In genomic region chr7:106064329-106064728, GRCh38 we compare ENCODE assay signal across 10 cellular contexts. TPM values are rescaled to one million over a fixed set of nuclear protein-coding genes. Genes with fewer than 3 reads are reported as not detected.
A peak's percentile ranks its signal among the peaks of the same experiment; 100 is the strongest.
DNase-seq lines count a peak whose midpoint lies in the region; ATAC-seq and TF ChIP-seq lines count a peak whose summit lies in the region.
"Had no signal": no experiment of that assay in that cellular context is flagged by ENCODE, and none has a peak within 500 bp of the region (broad histone marks: within the 10 kb centered on the region; RNA-seq: fewer than 3 reads in every experiment).

No MANE protein-coding gene starts in this region.

- H3K79me2 ChIP-seq in GM23338 (replicated peaks; ENCODE audit: insufficient read depth), result no peaks in the 10 kb centered on the region
- no peaks in the 10 kb centered on the region for H3K79me2 ChIP-seq in OCI-LY7 (ENCODE audit: insufficient read depth, low read depth, low read length)
- H3K79me2 ChIP-seq in hepatocyte, result no peaks in the 10 kb centered on the region

- intact Hi-C loops in OCI-LY7 (cut with micrococcal nuclease; ENCODE audit: unreplicated experiment), result no loop called here

- POLR2A ChIA-PET in OCI-LY7 (lab: Charles Lee), result interaction anchor here (0.5 to 10.0 kb wide), 7 partner anchors 8 to 90 kb away, joined by 3 to 308 read pairs (median 6); no protein-coding TSS in a partner anchor

- CTCF ChIA-PET in OCI-LY7 (lab: Charles Lee; ENCODE audit: unreplicated experiment), result interaction anchor here (1.0 to 1.5 kb wide), 2 partner anchors 49 to 90 kb away, joined by 3 read pairs; no protein-coding TSS in a partner anchor

- H4K20me1 ChIP-seq in GM23338 (replicated peaks; ENCODE audit: insufficient read depth), result no peaks in the 10 kb centered on the region
- H4K20me1 ChIP-seq in OCI-LY7 (ENCODE audit: insufficient read depth, low read length), result no peaks in the 10 kb centered on the region
- no peaks in the 10 kb centered on the region for H4K20me1 ChIP-seq in hepatocyte (ENCODE audit: insufficient read depth, poor library complexity, severe bottlenecking)

- TF ChIP-seq CTCF in GM23338 (conservative IDR thresholded peaks at IDR 0.05; ENCODE audit: low read depth in 2 of 2) (no peak), OCI-LY7 (conservative IDR thresholded peaks at IDR 0.05; ENCODE audit: low read length) (peak; percentile 34), hepatocyte (IDR thresholded peaks at IDR 0.05; ENCODE audit: poor library complexity) (no peak), mesothelial cell of epicardium (IDR thresholded peaks at IDR 0.05; ENCODE audit: unreplicated experiment) (no peak)

- no peak overlapping the region for H3K4me2 ChIP-seq in GM23338
- peak overlapping the region; percentile 80 for H3K4me2 ChIP-seq in OCI-LY7 (ENCODE audit: low read length)
- H3K4me2 ChIP-seq in hepatocyte, result no peak overlapping the region

- no peak for DNase-seq in GM23338 (ENCODE audit: low spot score)
- peak; percentile 75 for DNase-seq in OCI-LY7 (ENCODE audit: low spot score)
- no peak for DNase-seq in hepatocyte (ENCODE audit: low spot score)
- DNase-seq in mesothelial cell of epicardium (ENCODE audit: low spot score in 2 of 2, unreplicated experiment in 2 of 2), result no peak
- no peak for DNase-seq in NCI-H2196 treated with DMSO at 0.1 percent for 48 hours (lab: John Stamatoyannopoulos, UW; ENCODE audit: unreplicated experiment)
- no peak for DNase-seq in T-helper 17 cell
- DNase-seq: T-helper 2 cell had no signal

- H3K9me3 Mint-ChIP-seq in GM23338 (peaks cover 9% of the 10 kb centered on the region), mesothelial cell of epicardium (peaks cover 5% of the 10 kb centered on the region)
- no peaks in the 10 kb centered on the region for H3K9me3 Mint-ChIP-seq in stimulated activated memory B cell treated with anti-CD40 and anti-IgM and Interleukin-4, amounts not matched to agents 10 μg/mL and 1 μg/mL and 100 μg/mL, for 72 hours
- H3K9me3 Mint-ChIP-seq: activated naive CD4-positive, alpha-beta T cell treated with anti-CD3 and anti-CD28 coated beads, Interleukin-2, amount 50 U/mL, for 24 hours had no signal

- no peak overlapping the region for H3K4me3 Mint-ChIP-seq in GM23338
- H3K4me3 Mint-ChIP-seq in stimulated activated memory B cell treated with anti-CD40 and anti-IgM and Interleukin-4, amounts not matched to agents 10 μg/mL and 1 μg/mL and 100 μg/mL, for 72 hours, result no peak overlapping the region
- H3K4me3 Mint-ChIP-seq in mesothelial cell of epicardium, result no peak overlapping the region
- no peak overlapping the region for H3K4me3 Mint-ChIP-seq in T-helper 17 cell
- H3K4me3 Mint-ChIP-seq: activated naive CD4-positive, alpha-beta T cell treated with anti-CD3 and anti-CD28 coated beads, Interleukin-2, amount 50 U/mL, for 24 hours had no signal

- H3K36me3 ChIP-seq in GM23338 (ENCODE audit: insufficient read depth), result no peaks in the 10 kb centered on the region
- H3K36me3 ChIP-seq in OCI-LY7 (ENCODE audit: insufficient read depth, low read length), result peaks cover 6% of the 10 kb centered on the region; the same call in 1 of the 2 replicates
- H3K36me3 ChIP-seq in hepatocyte (replicated peaks; ENCODE audit: insufficient read depth, low read depth), result no peaks in the 10 kb centered on the region

- 85% methylated on average over 9 of the region's 9 CpGs for WGBS in hepatocyte (ENCODE audit: low lambda C conversion rate, missing lambda C conversion rate)

- H2AFZ ChIP-seq in GM23338 (peak overlapping the region; percentile 91), OCI-LY7 (ENCODE audit: low read length) (peak overlapping the region; percentile 50; the same call in 1 of the 2 replicates), hepatocyte (no peak overlapping the region)

- H3K27me3 Mint-ChIP-seq in GM23338 (ENCODE audit: insufficient read depth, low read depth, poor library complexity) (peaks cover 2% of the 10 kb centered on the region), mesothelial cell of epicardium (ENCODE audit: low read depth) (no peaks in the 10 kb centered on the region), T-helper 17 cell (no peaks in the 10 kb centered on the region)
- no peaks in the 10 kb centered on the region for H3K27me3 Mint-ChIP-seq in stimulated activated memory B cell treated with anti-CD40 and anti-IgM and Interleukin-4, amounts not matched to agents 10 μg/mL and 1 μg/mL and 100 μg/mL, for 72 hours
- H3K27me3 Mint-ChIP-seq: activated naive CD4-positive, alpha-beta T cell treated with anti-CD3 and anti-CD28 coated beads, Interleukin-2, amount 50 U/mL, for 24 hours had no signal

- no peaks in the 10 kb centered on the region for H3F3A ChIP-seq in GM23338 (replicated peaks; ENCODE audit: low read depth)

- no peak overlapping the region for H3K27ac ChIP-seq in GM23338 (ENCODE audit: low read depth)
- peak overlapping the region; percentile 98 for H3K27ac ChIP-seq in OCI-LY7 (ENCODE audit: low read depth, low read length, poor library complexity, severe bottlenecking)
- H3K27ac ChIP-seq in hepatocyte, result peak overlapping the region; percentile 43

- H3K9me2 ChIP-seq in GM23338 (ENCODE audit: insufficient read depth), result no peaks in the 10 kb centered on the region
- no peaks in the 10 kb centered on the region for H3K9me2 ChIP-seq in OCI-LY7 (ENCODE audit: insufficient read depth, low read length)
- H3K9me2 ChIP-seq in hepatocyte (replicated peaks; ENCODE audit: insufficient read depth), result no peaks in the 10 kb centered on the region

- H3K27ac Mint-ChIP-seq in GM23338, result no peak overlapping the region
- H3K27ac Mint-ChIP-seq in stimulated activated memory B cell treated with anti-CD40 and anti-IgM and Interleukin-4, amounts not matched to agents 10 μg/mL and 1 μg/mL and 100 μg/mL, for 72 hours, result peak overlapping the region; percentile 78
- no peak overlapping the region for H3K27ac Mint-ChIP-seq in mesothelial cell of epicardium
- no peak overlapping the region for H3K27ac Mint-ChIP-seq in T-helper 17 cell
- H3K27ac Mint-ChIP-seq: activated naive CD4-positive, alpha-beta T cell treated with anti-CD3 and anti-CD28 coated beads, Interleukin-2, amount 50 U/mL, for 24 hours had no signal

- H3K4me3 ChIP-seq in GM23338, result no peak overlapping the region
- H3K4me3 ChIP-seq in OCI-LY7 (ENCODE audit: low read depth, low read length, poor library complexity, severe bottlenecking), result no peak overlapping the region
- H3K4me3 ChIP-seq in hepatocyte, result no peak overlapping the region

- H3K27me3 ChIP-seq in GM23338 (ENCODE audit: insufficient read depth), result no peaks in the 10 kb centered on the region
- H3K27me3 ChIP-seq in hepatocyte, result no peaks in the 10 kb centered on the region

- ATAC-seq in GM23338 (no peak), HG03108 (IDR thresholded peaks at IDR 0.05; ENCODE audit: unreplicated experiment) (no peak), T-helper 17 cell (no peak)
- ATAC-seq in stimulated activated memory B cell treated with anti-CD40 and anti-IgM and Interleukin-4, amounts not matched to agents 10 μg/mL and 1 μg/mL and 100 μg/mL, for 72 hours, result no peak

- H3K4me1 Mint-ChIP-seq in GM23338 (peaks cover 15% of the 10 kb centered on the region), mesothelial cell of epicardium (peaks cover 45% of the 10 kb centered on the region), T-helper 17 cell (peaks cover 21% of the 10 kb centered on the region)
- peaks cover 89% of the 10 kb centered on the region for H3K4me1 Mint-ChIP-seq in stimulated activated memory B cell treated with anti-CD40 and anti-IgM and Interleukin-4, amounts not matched to agents 10 μg/mL and 1 μg/mL and 100 μg/mL, for 72 hours

- H3K9me3 ChIP-seq in OCI-LY7 (ENCODE audit: low read length) (peaks cover 8% of the 10 kb centered on the region), hepatocyte (ENCODE audit: low read depth) (no peaks in the 10 kb centered on the region), T-helper 17 cell (ENCODE audit: control insufficient read depth, low read length, poor library complexity, severe bottlenecking) (no peaks in the 10 kb centered on the region)

- peaks cover 4% of the 10 kb centered on the region; the same call in 2 of the 3 replicates for H3K36me3 Mint-ChIP-seq in GM23338 (ENCODE audit: low read depth)
- H3K36me3 Mint-ChIP-seq in stimulated activated memory B cell treated with anti-CD40 and anti-IgM and Interleukin-4, amounts not matched to agents 10 μg/mL and 1 μg/mL and 100 μg/mL, for 72 hours, result no peaks in the 10 kb centered on the region
- peaks cover 1% of the 10 kb centered on the region for H3K36me3 Mint-ChIP-seq in mesothelial cell of epicardium
- H3K36me3 Mint-ChIP-seq in T-helper 17 cell (ENCODE audit: low read depth), result no peaks in the 10 kb centered on the region
- H3K36me3 Mint-ChIP-seq: activated naive CD4-positive, alpha-beta T cell treated with anti-CD3 and anti-CD28 coated beads, Interleukin-2, amount 50 U/mL, for 24 hours had no signal

- H3K4me1 ChIP-seq in GM23338 (ENCODE audit: insufficient read depth), result peaks cover 9% of the 10 kb centered on the region
- H3K4me1 ChIP-seq in OCI-LY7 (ENCODE audit: insufficient read depth, low read length, poor library complexity, severe bottlenecking), result peaks cover 100% of the 10 kb centered on the region
- peaks cover 20% of the 10 kb centered on the region for H3K4me1 ChIP-seq in hepatocyte (ENCODE audit: insufficient read depth)

- BruUV-seq in OCI-LY7 (replicated peaks; lab: Mats Ljungman, UMichigan), result no TSS peak

RNA-seq across cellular contexts. Expression of gene SYPL1, which starts 47.8 kb away (rescaled TPM):
- total RNA-seq in GM23338 (2014; rRNA removed; shearing (Covaris generic)), result 52.7 and 78.1 TPM in 2 replicates
- 39.0 and 39.3 TPM in 2 replicates for polyA plus RNA-seq in GM23338 (2016; fragmentation: Nextera tagmentation; extraction: Ambion mirVana)
- 30.4 and 34.1 TPM in 2 replicates for total RNA-seq in OCI-LY7 (2014; rRNA removed; shearing (Covaris generic))
- total RNA-seq in OCI-LY7 (2022), result 112 and 118 TPM in 2 replicates
- 94.2 and 103 TPM in 2 replicates for total RNA-seq in hepatocyte
- 96.9 and 110 TPM in 2 replicates for polyA plus RNA-seq in hepatocyte
- total RNA-seq in mesothelial cell of epicardium, result 63.9 to 64.3 TPM (median 64.0 TPM) in 3 replicates
- total RNA-seq in T-helper 17 cell, result 10 to 100 TPM; 30.3 to 38.8 TPM
